19 cellular contexts compared by ENCODE assay signal in the genomic region with DNA sequence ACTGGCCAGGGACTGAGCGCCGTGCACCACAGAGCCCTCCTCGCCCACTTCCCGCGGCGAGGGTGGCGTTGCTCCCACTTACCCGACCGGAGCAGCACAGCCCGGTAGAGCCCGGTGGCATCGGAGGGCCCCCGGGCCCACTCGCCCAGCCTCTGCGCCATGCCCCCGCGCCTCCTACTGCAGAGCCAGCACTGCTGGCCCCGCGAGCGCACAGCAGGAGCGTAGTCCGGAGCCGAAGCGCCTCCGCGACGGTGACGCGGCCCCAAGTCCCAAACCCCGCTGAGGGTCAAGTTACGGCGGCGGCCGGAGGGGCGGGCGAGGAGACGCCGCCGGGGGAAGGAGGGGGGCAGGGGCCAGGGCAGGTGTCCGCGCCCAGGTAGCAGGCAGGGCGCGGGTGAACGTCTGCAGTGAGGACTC. TPM values are rescaled to one million over a fixed set of nuclear protein-coding genes. Genes with fewer than 3 reads are reported as not detected.
DNase-seq lines count a peak whose midpoint lies in the region; TF ChIP-seq lines count a peak whose summit lies in the region.
"Had no signal": no experiment of that assay in that cellular context is flagged by ENCODE, and none has a peak within 500 bp of the region (broad histone marks: within the 10 kb centered on the region; RNA-seq: fewer than 3 reads in every experiment).

No MANE protein-coding gene starts in this region.

- intact Hi-C loops in vagina (cut with DNase I): no loop called here

- TF ChIP-seq POLR2A in Peyer's patch (IDR thresholded peaks at IDR 0.05) (no peak), vagina (IDR thresholded peaks at IDR 0.05) (no peak)

- H3K4me1 ChIP-seq in endocrine pancreas (ENCODE audit: control insufficient read depth, insufficient read depth, low read length) (no peaks in the 10 kb centered on the region), thymus (ENCODE audit: control insufficient read depth, insufficient read depth, low read length) (no peaks in the 10 kb centered on the region), Peyer's patch (peaks cover 0 to 21% (median 0%) of the 10 kb centered on the region in 4 donors), vagina (peaks cover 28% of the 10 kb centered on the region)

- H3K27me3 ChIP-seq in endocrine pancreas (ENCODE audit: control insufficient read depth, insufficient read depth, low read length) (no peaks in the 10 kb centered on the region), thymus (ENCODE audit: control insufficient read depth, insufficient read depth) (peaks cover 27% of the 10 kb centered on the region), Peyer's patch (peaks cover 0 to 9% of the 10 kb centered on the region in 2 donors), vagina (no peaks in the 10 kb centered on the region)

- TF ChIP-seq CTCF in Peyer's patch (IDR thresholded peaks at IDR 0.05) (no peak), vagina (IDR thresholded peaks at IDR 0.05) (no peak)

- DNase-seq in NCI-H146 (lab: John Stamatoyannopoulos, UW) (peak; percentile 14), NCI-H146 treated with DMSO at 0.1 percent for 48 hours (lab: John Stamatoyannopoulos, UW; ENCODE audit: unreplicated experiment) (no peak), left kidney (ENCODE audit: low read depth, low spot score) (peak; percentile 88), Peyer's patch (no peak), vagina (ENCODE audit: extremely low spot score in 2 of 2) (no peak), middle frontal gyrus (ENCODE audit: extremely low spot score, low spot score) (no peak)
- DNase-seq: 8988T; activated CD4-positive, alpha-beta memory T cell treated with anti-CD3 and anti-CD28 coated beads for 36 hours; activated naive CD4-positive, alpha-beta T cell treated with anti-CD3 and anti-CD28 coated beads for 36 hours; C1 segment of cervical spinal cord; foreskin fibroblast; mammary epithelial cell; naive thymus-derived CD4-positive, alpha-beta T cell; NCI-H1694; NCI-H345; spleen had no signal

- H3K4me3 ChIP-seq in endocrine pancreas (ENCODE audit: control insufficient read depth, insufficient read depth, low read length): no peak overlapping the region
- H3K4me3 ChIP-seq in thymus (ENCODE audit: low read length): peak overlapping the region; percentile 25
- peak overlapping the region in 1 of 4 donors; percentile 19 for H3K4me3 ChIP-seq in Peyer's patch
- peak overlapping the region in 1 of 2 donors; percentile 30 for H3K4me3 ChIP-seq in vagina
- H3K4me3 ChIP-seq: prostate gland had no signal

- no peak overlapping the region for H3K27ac ChIP-seq in thymus (ENCODE audit: low read depth)
- no peak overlapping the region for H3K27ac ChIP-seq in Peyer's patch
- H3K27ac ChIP-seq in vagina: no peak overlapping the region
- H3K27ac ChIP-seq: prostate gland had no signal

- H3K36me3 ChIP-seq in endocrine pancreas (ENCODE audit: control insufficient read depth, insufficient read depth, low read length): no peaks in the 10 kb centered on the region
- H3K36me3 ChIP-seq in thymus (ENCODE audit: control insufficient read depth, insufficient read depth): no peaks in the 10 kb centered on the region
- no peaks in the 10 kb centered on the region for H3K36me3 ChIP-seq in Peyer's patch
- H3K36me3 ChIP-seq in vagina: no peaks in the 10 kb centered on the region
- H3K36me3 ChIP-seq: prostate gland, spleen had no signal

- peak overlapping the region; percentile 19 for H3K9ac ChIP-seq in endocrine pancreas (ENCODE audit: control insufficient read depth, insufficient read depth, low read length)

- no peaks in the 10 kb centered on the region for H3K9me3 ChIP-seq in endocrine pancreas (ENCODE audit: control insufficient read depth, low read length)
- H3K9me3 ChIP-seq in thymus (ENCODE audit: control insufficient read depth): no peaks in the 10 kb centered on the region
- H3K9me3 ChIP-seq in Peyer's patch: no peaks in the 10 kb centered on the region
- H3K9me3 ChIP-seq in vagina: no peaks in the 10 kb centered on the region
- H3K9me3 ChIP-seq: prostate gland, spleen had no signal

- WGBS in thymus: 15% methylated on average over 44 of the region's 44 CpGs

RNA-seq across cellular contexts. Expression of gene FAM107A, which starts 9.6 kb away (rescaled TPM):
- 63.9 TPM for polyA plus RNA-seq in thymus
- total RNA-seq in Peyer's patch (10 to 100 TPM; 11.0 to 93.3 (median 24.3) TPM), vagina (88.6 TPM)
- total RNA-seq: activated CD4-positive, alpha-beta memory T cell treated with anti-CD3 and anti-CD28 coated beads for 36 hours; activated naive CD4-positive, alpha-beta T cell treated with anti-CD3 and anti-CD28 coated beads for 36 hours; naive thymus-derived CD4-positive, alpha-beta T cell had no signal
- polyA plus RNA-seq: mammary epithelial cell; naive thymus-derived CD4-positive, alpha-beta T cell had no signal

RNA-seq across cellular contexts. Expression of gene ACOX2, which starts 49.8 kb away (rescaled TPM):
- 12.2 TPM for polyA plus RNA-seq in thymus
- total RNA-seq in Peyer's patch: 100 to 1,000 TPM in 3 of 4 donors, 10 to 100 TPM in 1; 54.5 to 162 (median 142) TPM
- total RNA-seq in vagina: 24.8 TPM
- total RNA-seq: activated CD4-positive, alpha-beta memory T cell treated with anti-CD3 and anti-CD28 coated beads for 36 hours; activated naive CD4-positive, alpha-beta T cell treated with anti-CD3 and anti-CD28 coated beads for 36 hours; naive thymus-derived CD4-positive, alpha-beta T cell had no signal
- polyA plus RNA-seq: naive thymus-derived CD4-positive, alpha-beta T cell had no signal

Comparison
In these comparisons a context has a peak if more than half of its experiments do, and no peak if none do; other contexts are left out.
1. DNase-seq: peak in NCI-H146 (single experiment) and left kidney (single experiment); none in NCI-H146 treated with DMSO at 0.1 percent for 48 hours (single experiment), Peyer's patch (0 of 3), vagina (0 of 2) and middle frontal gyrus (single experiment).